In the genomic region with DNA sequence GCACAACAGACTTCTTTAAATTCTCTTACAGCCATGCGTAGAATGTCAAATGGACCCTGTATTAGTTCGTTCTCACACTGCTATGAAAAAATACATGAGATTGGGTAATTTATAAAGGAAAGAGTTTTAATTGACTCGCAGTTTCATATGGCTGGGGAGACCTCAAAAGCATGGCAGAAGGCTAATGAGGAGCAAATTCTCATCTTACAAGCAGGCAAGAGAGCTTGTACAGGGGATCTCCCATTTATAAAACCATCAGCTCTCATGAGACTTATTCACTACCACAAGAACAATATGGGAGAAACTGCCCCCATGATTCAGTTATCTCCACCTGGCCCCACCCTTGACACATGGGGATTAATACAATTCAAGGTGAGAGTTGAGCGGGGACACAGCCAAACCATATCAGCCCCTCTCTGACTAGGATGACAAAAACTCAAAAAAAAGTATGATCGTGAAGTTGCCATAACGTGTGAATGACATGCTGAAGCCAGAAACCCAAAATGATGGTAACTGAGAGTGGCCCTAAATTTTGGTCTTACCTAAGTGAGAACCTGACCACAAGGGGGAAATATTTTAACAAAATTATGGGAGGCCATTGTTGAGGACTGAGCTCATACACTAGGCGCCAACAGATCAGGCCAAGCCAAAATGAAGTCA, we compare ENCODE assay signal across 23 cellular contexts.
"Had no signal": no experiment of that assay in that cellular context is flagged by ENCODE, and none has a peak within 500 bp of the region (broad histone marks: within the 10 kb centered on the region; RNA-seq: fewer than 3 reads in every experiment).

No MANE protein-coding gene starts in this region.

- H3K4me3 ChIP-seq: colonic mucosa, heart left ventricle, mucosa of descending colon, right atrium auricular region, sigmoid colon, skin epidermis, stomach, thoracic aorta, transverse colon had no signal

- H3K36me3 ChIP-seq: colonic mucosa, heart left ventricle, neutrophil, right atrium auricular region, sigmoid colon, stomach, thoracic aorta, transverse colon had no signal

- H3K27ac ChIP-seq: colonic mucosa, heart left ventricle, neutrophil, right atrium auricular region, sigmoid colon, skin epidermis, stomach, thoracic aorta, transverse colon had no signal

- H3K4me1 ChIP-seq: colonic mucosa, heart left ventricle, right atrium auricular region, sigmoid colon, stomach, transverse colon had no signal

- H3K9me3 ChIP-seq: colonic mucosa, mucosa of descending colon, neutrophil, sigmoid colon, thoracic aorta, transverse colon had no signal

- H3K27me3 ChIP-seq: colonic mucosa, heart left ventricle, neutrophil, right atrium auricular region, sigmoid colon, stomach, transverse colon had no signal

- ATAC-seq: heart left ventricle; mucosa of descending colon; naive thymus-derived CD8-positive, alpha-beta T cell had no signal

- FAIRE-seq: endothelial cell of umbilical vein, islet of Langerhans had no signal

- DNase-seq: colonic mucosa; dermis blood vessel endothelial cell; erythroblast; foreskin melanocyte; heart left ventricle; hippocampal formation; kidney glomerular epithelial cell; mammary epithelial cell; mucosa of descending colon; naive thymus-derived CD8-positive, alpha-beta T cell; posterior cingulate gyrus; sigmoid colon; stimulated activated CD4-positive, alpha-beta T cell treated with anti-CD3 and anti-CD28 coated beads, Interleukin-12 subunit alpha, Interleukin-12 subunit beta, amount 100 ng/mL, for 4 hours; stimulated activated naive CD4-positive, alpha-beta T cell; stomach; substantia nigra; transverse colon had no signal
